1 cellular context compared by ENCODE assay signal in genomic region chr7:151518105-151518780, GRCh38.
TF ChIP-seq lines count a peak whose summit lies in the region.

No MANE protein-coding gene starts in this region.

TF ChIP-seq in HepG2, 621 proteins besides CTCF, POLR2A, EP300 and RAD21 (continued from another document):
- TF ChIP-seq, protein P1, sequence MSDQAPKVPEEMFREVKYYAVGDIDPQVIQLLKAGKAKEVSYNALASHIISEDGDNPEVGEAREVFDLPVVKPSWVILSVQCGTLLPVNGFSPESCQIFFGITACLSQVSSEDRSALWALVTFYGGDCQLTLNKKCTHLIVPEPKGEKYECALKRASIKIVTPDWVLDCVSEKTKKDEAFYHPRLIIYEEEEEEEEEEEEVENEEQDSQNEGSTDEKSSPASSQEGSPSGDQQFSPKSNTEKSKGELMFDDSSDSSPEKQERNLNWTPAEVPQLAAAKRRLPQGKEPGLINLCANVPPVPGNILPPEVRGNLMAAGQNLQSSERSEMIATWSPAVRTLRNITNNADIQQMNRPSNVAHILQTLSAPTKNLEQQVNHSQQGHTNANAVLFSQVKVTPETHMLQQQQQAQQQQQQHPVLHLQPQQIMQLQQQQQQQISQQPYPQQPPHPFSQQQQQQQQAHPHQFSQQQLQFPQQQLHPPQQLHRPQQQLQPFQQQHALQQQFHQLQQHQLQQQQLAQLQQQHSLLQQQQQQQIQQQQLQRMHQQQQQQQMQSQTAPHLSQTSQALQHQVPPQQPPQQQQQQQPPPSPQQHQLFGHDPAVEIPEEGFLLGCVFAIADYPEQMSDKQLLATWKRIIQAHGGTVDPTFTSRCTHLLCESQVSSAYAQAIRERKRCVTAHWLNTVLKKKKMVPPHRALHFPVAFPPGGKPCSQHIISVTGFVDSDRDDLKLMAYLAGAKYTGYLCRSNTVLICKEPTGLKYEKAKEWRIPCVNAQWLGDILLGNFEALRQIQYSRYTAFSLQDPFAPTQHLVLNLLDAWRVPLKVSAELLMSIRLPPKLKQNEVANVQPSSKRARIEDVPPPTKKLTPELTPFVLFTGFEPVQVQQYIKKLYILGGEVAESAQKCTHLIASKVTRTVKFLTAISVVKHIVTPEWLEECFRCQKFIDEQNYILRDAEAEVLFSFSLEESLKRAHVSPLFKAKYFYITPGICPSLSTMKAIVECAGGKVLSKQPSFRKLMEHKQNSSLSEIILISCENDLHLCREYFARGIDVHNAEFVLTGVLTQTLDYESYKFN (CRISPR knock-in tag; conservative IDR thresholded peaks at IDR 0.05): no peak
- TF ChIP-seq ZFX (CRISPR knock-in tag; IDR thresholded peaks at IDR 0.05; ENCODE audit: low read depth) (peak; percentile 31; the same call in 1 of the 2 replicates), ZNF616 (CRISPR knock-in tag; IDR thresholded peaks at IDR 0.05; ENCODE audit: low read depth) (no peak), STAG1 (CRISPR knock-in tag; IDR thresholded peaks at IDR 0.05) (peak; percentile 10; the same call in 1 of the 2 replicates), SALL1 (CRISPR knock-in tag; IDR thresholded peaks at IDR 0.05) (peak; percentile 70), NAIF1 (CRISPR knock-in tag; IDR thresholded peaks at IDR 0.05; ENCODE audit: borderline replicate concordance) (0 out of 2 replicates have a peak, but pooled peaks have one; percentile 43), SKIL (CRISPR knock-in tag; IDR thresholded peaks at IDR 0.05; ENCODE audit: borderline replicate concordance) (0 out of 2 replicates have a peak, but pooled peaks have one; percentile 22), CBX5 (CRISPR knock-in tag; IDR thresholded peaks at IDR 0.05; ENCODE audit: borderline replicate concordance) (no peak), ONECUT2 (CRISPR knock-in tag; IDR thresholded peaks at IDR 0.05) (no peak), HIVEP1 (CRISPR knock-in tag; IDR thresholded peaks at IDR 0.05) (0 out of 2 replicates have a peak, but pooled peaks have one; percentile 28), AHR (CRISPR knock-in tag; IDR thresholded peaks at IDR 0.05) (peak; percentile 34; the same call in 1 of the 2 replicates), PITX1 (CRISPR knock-in tag; IDR thresholded peaks at IDR 0.05) (0 out of 2 replicates have a peak, but pooled peaks have one; percentile 25), NFE2 (CRISPR knock-in tag; IDR thresholded peaks at IDR 0.05) (no peak), ZSCAN30 (CRISPR knock-in tag; IDR thresholded peaks at IDR 0.05) (peak; percentile 43; the same call in 1 of the 2 replicates), KDM5B (CRISPR knock-in tag; IDR thresholded peaks at IDR 0.05; ENCODE audit: borderline replicate concordance) (0 out of 2 replicates have a peak, but pooled peaks have one; percentile 58), HMG20A (CRISPR knock-in tag; IDR thresholded peaks at IDR 0.05; ENCODE audit: borderline replicate concordance) (no peak), KLF16 (CRISPR knock-in tag; IDR thresholded peaks at IDR 0.05) (no peak), SP140L (CRISPR knock-in tag; IDR thresholded peaks at IDR 0.05; ENCODE audit: borderline replicate concordance) (no peak), ZMYM3 (CRISPR knock-in tag; IDR thresholded peaks at IDR 0.05) (peak; percentile 19; the same call in 1 of the 2 replicates), MAFK (conservative IDR thresholded peaks at IDR 0.05 in 1 of 2, IDR thresholded peaks at IDR 0.05 in 1 of 2; ENCODE audit: low read length in 2 of 2) (0 out of 4 replicates have a peak, but pooled peaks of 1 of the 2 experiments have one; percentile 26), RNF2 (conservative IDR thresholded peaks at IDR 0.05; ENCODE audit: low read depth) (0 out of 2 replicates have a peak, but pooled peaks have one; percentile 19), KDM6A (CRISPR knock-in tag; IDR thresholded peaks at IDR 0.05; ENCODE audit: low read depth) (no peak), SAP130 (CRISPR knock-in tag; IDR thresholded peaks at IDR 0.05; ENCODE audit: low read depth) (peak; percentile 71), PHF8 (CRISPR knock-in tag; IDR thresholded peaks at IDR 0.05) (peak; percentile 34), HDAC1 (CRISPR knock-in tag; IDR thresholded peaks at IDR 0.05) (peak; percentile 58), KMT2A (CRISPR knock-in tag; IDR thresholded peaks at IDR 0.05) (peak; percentile 36; the same call in 1 of the 2 replicates), CBFB (CRISPR knock-in tag; IDR thresholded peaks at IDR 0.05) (no peak), TBX2 (CRISPR knock-in tag; IDR thresholded peaks at IDR 0.05; ENCODE audit: borderline replicate concordance) (0 out of 2 replicates have a peak, but pooled peaks have one; percentile 20), ZNF501 (CRISPR knock-in tag; IDR thresholded peaks at IDR 0.05) (0 out of 2 replicates have a peak, but pooled peaks have one; percentile 28), ZNF629 (CRISPR knock-in tag; conservative IDR thresholded peaks at IDR 0.05) (no peak), KDM2A (CRISPR knock-in tag; IDR thresholded peaks at IDR 0.05; ENCODE audit: borderline replicate concordance, low read depth) (peak; percentile 42; the same call in 1 of the 2 replicates), ZNF772 (CRISPR knock-in tag; IDR thresholded peaks at IDR 0.05) (0 out of 2 replicates have a peak, but pooled peaks have one; percentile 48), ZC3H13 (CRISPR knock-in tag; IDR thresholded peaks at IDR 0.05) (no peak)
- TF ChIP-seq, protein P2, sequence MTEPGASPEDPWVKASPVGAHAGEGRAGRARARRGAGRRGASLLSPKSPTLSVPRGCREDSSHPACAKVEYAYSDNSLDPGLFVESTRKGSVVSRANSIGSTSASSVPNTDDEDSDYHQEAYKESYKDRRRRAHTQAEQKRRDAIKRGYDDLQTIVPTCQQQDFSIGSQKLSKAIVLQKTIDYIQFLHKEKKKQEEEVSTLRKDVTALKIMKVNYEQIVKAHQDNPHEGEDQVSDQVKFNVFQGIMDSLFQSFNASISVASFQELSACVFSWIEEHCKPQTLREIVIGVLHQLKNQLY (CRISPR knock-in tag; IDR thresholded peaks at IDR 0.05): no peak
- TF ChIP-seq, protein P3, sequence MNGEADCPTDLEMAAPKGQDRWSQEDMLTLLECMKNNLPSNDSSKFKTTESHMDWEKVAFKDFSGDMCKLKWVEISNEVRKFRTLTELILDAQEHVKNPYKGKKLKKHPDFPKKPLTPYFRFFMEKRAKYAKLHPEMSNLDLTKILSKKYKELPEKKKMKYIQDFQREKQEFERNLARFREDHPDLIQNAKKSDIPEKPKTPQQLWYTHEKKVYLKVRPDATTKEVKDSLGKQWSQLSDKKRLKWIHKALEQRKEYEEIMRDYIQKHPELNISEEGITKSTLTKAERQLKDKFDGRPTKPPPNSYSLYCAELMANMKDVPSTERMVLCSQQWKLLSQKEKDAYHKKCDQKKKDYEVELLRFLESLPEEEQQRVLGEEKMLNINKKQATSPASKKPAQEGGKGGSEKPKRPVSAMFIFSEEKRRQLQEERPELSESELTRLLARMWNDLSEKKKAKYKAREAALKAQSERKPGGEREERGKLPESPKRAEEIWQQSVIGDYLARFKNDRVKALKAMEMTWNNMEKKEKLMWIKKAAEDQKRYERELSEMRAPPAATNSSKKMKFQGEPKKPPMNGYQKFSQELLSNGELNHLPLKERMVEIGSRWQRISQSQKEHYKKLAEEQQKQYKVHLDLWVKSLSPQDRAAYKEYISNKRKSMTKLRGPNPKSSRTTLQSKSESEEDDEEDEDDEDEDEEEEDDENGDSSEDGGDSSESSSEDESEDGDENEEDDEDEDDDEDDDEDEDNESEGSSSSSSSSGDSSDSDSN (CRISPR knock-in tag; IDR thresholded peaks at IDR 0.05): peak; percentile 47
- TF ChIP-seq, protein P4, sequence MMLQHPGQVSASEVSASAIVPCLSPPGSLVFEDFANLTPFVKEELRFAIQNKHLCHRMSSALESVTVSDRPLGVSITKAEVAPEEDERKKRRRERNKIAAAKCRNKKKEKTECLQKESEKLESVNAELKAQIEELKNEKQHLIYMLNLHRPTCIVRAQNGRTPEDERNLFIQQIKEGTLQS (CRISPR knock-in tag; IDR thresholded peaks at IDR 0.05): no peak
- TF ChIP-seq, protein P5, sequence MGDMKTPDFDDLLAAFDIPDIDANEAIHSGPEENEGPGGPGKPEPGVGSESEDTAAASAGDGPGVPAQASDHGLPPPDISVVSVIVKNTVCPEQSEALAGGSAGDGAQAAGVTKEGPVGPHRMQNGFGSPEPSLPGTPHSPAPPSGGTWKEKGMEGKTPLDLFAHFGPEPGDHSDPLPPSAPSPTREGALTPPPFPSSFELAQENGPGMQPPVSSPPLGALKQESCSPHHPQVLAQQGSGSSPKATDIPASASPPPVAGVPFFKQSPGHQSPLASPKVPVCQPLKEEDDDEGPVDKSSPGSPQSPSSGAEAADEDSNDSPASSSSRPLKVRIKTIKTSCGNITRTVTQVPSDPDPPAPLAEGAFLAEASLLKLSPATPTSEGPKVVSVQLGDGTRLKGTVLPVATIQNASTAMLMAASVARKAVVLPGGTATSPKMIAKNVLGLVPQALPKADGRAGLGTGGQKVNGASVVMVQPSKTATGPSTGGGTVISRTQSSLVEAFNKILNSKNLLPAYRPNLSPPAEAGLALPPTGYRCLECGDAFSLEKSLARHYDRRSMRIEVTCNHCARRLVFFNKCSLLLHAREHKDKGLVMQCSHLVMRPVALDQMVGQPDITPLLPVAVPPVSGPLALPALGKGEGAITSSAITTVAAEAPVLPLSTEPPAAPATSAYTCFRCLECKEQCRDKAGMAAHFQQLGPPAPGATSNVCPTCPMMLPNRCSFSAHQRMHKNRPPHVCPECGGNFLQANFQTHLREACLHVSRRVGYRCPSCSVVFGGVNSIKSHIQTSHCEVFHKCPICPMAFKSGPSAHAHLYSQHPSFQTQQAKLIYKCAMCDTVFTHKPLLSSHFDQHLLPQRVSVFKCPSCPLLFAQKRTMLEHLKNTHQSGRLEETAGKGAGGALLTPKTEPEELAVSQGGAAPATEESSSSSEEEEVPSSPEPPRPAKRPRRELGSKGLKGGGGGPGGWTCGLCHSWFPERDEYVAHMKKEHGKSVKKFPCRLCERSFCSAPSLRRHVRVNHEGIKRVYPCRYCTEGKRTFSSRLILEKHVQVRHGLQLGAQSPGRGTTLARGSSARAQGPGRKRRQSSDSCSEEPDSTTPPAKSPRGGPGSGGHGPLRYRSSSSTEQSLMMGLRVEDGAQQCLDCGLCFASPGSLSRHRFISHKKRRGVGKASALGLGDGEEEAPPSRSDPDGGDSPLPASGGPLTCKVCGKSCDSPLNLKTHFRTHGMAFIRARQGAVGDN (CRISPR knock-in tag; IDR thresholded peaks at IDR 0.05): peak; percentile 64
- TF ChIP-seq, protein P6, sequence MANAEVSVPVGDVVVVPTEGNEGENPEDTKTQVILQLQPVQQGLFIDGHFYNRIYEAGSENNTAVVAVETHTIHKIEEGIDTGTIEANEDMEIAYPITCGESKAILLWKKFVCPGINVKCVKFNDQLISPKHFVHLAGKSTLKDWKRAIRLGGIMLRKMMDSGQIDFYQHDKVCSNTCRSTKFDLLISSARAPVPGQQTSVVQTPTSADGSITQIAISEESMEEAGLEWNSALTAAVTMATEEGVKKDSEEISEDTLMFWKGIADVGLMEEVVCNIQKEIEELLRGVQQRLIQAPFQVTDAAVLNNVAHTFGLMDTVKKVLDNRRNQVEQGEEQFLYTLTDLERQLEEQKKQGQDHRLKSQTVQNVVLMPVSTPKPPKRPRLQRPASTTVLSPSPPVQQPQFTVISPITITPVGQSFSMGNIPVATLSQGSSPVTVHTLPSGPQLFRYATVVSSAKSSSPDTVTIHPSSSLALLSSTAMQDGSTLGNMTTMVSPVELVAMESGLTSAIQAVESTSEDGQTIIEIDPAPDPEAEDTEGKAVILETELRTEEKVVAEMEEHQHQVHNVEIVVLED (CRISPR knock-in tag; IDR thresholded peaks at IDR 0.05; ENCODE audit: borderline replicate concordance): no peak
- TF ChIP-seq, protein P7, sequence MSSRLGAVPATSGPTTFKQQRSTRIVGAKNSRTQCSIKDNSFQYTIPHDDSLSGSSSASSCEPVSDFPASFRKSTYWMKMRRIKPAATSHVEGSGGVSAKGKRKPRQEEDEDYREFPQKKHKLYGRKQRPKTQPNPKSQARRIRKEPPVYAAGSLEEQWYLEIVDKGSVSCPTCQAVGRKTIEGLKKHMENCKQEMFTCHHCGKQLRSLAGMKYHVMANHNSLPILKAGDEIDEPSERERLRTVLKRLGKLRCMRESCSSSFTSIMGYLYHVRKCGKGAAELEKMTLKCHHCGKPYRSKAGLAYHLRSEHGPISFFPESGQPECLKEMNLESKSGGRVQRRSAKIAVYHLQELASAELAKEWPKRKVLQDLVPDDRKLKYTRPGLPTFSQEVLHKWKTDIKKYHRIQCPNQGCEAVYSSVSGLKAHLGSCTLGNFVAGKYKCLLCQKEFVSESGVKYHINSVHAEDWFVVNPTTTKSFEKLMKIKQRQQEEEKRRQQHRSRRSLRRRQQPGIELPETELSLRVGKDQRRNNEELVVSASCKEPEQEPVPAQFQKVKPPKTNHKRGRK (CRISPR knock-in tag; IDR thresholded peaks at IDR 0.05): no peak
- TF ChIP-seq, protein P8, sequence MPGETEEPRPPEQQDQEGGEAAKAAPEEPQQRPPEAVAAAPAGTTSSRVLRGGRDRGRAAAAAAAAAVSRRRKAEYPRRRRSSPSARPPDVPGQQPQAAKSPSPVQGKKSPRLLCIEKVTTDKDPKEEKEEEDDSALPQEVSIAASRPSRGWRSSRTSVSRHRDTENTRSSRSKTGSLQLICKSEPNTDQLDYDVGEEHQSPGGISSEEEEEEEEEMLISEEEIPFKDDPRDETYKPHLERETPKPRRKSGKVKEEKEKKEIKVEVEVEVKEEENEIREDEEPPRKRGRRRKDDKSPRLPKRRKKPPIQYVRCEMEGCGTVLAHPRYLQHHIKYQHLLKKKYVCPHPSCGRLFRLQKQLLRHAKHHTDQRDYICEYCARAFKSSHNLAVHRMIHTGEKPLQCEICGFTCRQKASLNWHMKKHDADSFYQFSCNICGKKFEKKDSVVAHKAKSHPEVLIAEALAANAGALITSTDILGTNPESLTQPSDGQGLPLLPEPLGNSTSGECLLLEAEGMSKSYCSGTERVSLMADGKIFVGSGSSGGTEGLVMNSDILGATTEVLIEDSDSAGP (CRISPR knock-in tag; IDR thresholded peaks at IDR 0.05; ENCODE audit: borderline replicate concordance): peak; percentile 39; the same call in 1 of the 2 replicates
